In the genomic region with DNA sequence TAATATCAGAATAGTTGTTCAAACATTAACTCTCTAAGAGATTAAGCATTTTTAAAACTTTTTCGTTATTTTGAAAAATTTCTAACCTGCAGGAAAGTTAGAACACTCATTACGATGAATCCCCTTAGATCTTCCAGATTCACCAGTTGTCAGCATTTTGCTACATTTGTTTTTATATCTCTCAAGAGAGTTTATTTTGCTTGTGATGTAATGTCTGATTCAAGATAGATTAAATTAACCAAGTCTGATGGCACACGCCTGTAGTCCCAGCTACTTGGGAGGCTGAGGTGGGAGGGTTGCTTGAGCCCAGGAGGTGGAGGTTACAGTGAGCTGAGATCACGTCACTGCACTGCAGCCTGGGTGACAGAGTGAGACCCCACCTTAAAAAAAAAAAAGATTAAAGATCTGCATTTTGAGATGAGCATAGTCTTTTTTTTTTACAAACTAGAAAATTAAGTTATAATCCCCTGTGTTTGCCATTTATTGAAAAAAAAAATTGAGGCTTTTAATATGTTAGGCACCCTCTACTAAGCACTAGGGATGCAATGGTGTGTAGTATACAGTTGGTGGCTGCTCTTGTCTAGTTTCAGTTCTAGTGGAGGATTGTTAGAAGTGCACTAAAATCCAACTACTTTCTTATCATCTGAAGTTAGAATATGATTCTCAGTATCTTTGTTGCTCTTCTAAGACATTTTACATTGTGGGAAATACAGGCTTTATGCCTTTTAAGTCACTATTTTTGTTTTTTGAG, we compare ENCODE assay signal across 23 cellular contexts. TPM values are rescaled to one million over a fixed set of nuclear protein-coding genes. Genes with fewer than 3 reads are reported as not detected.
A peak's percentile ranks its signal among the peaks of the same experiment; 100 is the strongest.
DNase-seq lines count a peak whose midpoint lies in the region; ATAC-seq and TF ChIP-seq lines count a peak whose summit lies in the region.
"Had no signal": no experiment of that assay in that cellular context is flagged by ENCODE, and none has a peak within 500 bp of the region (broad histone marks: within the 10 kb centered on the region; RNA-seq: fewer than 3 reads in every experiment).

No MANE protein-coding gene starts in this region.

- H4K20me1 ChIP-seq in SK-N-SH (ENCODE audit: insufficient read depth), result peaks cover 100% of the 10 kb centered on the region

- H3K4me1 ChIP-seq in SK-N-SH (ENCODE audit: control insufficient read depth in 1 of 2, insufficient read depth in 2 of 2, low read depth in 1 of 2, low read length in 1 of 2) (no peaks in the 10 kb centered on the region), trophoblast cell (ENCODE audit: control insufficient read depth in 1 of 2, insufficient read depth in 2 of 2, low read length in 2 of 2) (no peaks in the 10 kb centered on the region)

- DNase-seq in SK-N-SH (no peak), M059J (ENCODE audit: low read depth) (peak; percentile 25), trophoblast cell (no peak), NCI-H446 (lab: John Stamatoyannopoulos, UW) (no peak), MV-4-11 (lab: John Stamatoyannopoulos, UW) (no peak), WERI-Rb-1 (no peak)
- DNase-seq in effector memory CD8-positive, alpha-beta T cell, result no peak
- DNase-seq: activated CD4-positive, alpha-beta T cell treated with anti-CD3 and anti-CD28 coated beads for 48 hours; activated naive CD4-positive, alpha-beta T cell treated with anti-CD3 and anti-CD28 coated beads, Interleukin-2, amount 50 U/mL, for 16 hours; COR-L47; DND-41; left cardiac atrium; mammary epithelial cell; MM.1S; NCI-H1436 treated with DMSO at 0.1 percent for 48 hours; NCI-H510A treated with DMSO at 0.1 percent for 48 hours; Peyer's patch had no signal

- no peak for TF ChIP-seq RAD21 in SK-N-SH (IDR thresholded peaks at IDR 0.05; ENCODE audit: low read length)

- H3K9ac ChIP-seq in SK-N-SH (no peak overlapping the region), trophoblast cell (ENCODE audit: low read length) (no peak overlapping the region)

- H3K14ac ChIP-seq in trophoblast cell (ENCODE audit: low read length), result no peak overlapping the region

- peak overlapping the region; percentile 52 for H3K4ac ChIP-seq in trophoblast cell (ENCODE audit: low read depth, low read length)

- WGBS in SK-N-SH (ENCODE audit: low lambda C conversion rate), result 82% methylated on average over 4 of the region's 4 CpGs
- WGBS in trophoblast cell (ENCODE audit: extremely low coverage, insufficient coverage, insufficient read length), result no CpG with 5 or more reads among the region's 4 CpGs

- no peaks in the 10 kb centered on the region for H3K27me3 ChIP-seq in SK-N-SH (ENCODE audit: insufficient read depth)
- no peaks in the 10 kb centered on the region for H3K27me3 ChIP-seq in trophoblast cell (ENCODE audit: insufficient read depth, low read length)
- no peaks in the 10 kb centered on the region for H3K27me3 ChIP-seq in WERI-Rb-1 (ENCODE audit: insufficient read depth, low read depth, severe bottlenecking)
- H3K27me3 ChIP-seq: Peyer's patch, SJSA1 had no signal

- H3K4me3 ChIP-seq in SK-N-SH (ENCODE audit: low read depth in 2 of 2, low read length in 1 of 2), result no peak overlapping the region
- no peak overlapping the region for H3K4me3 ChIP-seq in trophoblast cell (ENCODE audit: low read depth, low read length)
- no peak overlapping the region for H3K4me3 ChIP-seq in WERI-Rb-1 (ENCODE audit: low read depth, low read length)
- H3K4me3 ChIP-seq: Peyer's patch, SJSA1 had no signal

- POLR2A ChIA-PET in SK-N-SH (lab: Yijun Ruan, JAX), result no interaction called here

- CTCF ChIA-PET in SK-N-SH (lab: Yijun Ruan, JAX), result interaction anchor here (1.4 to 1.5 kb wide), 2 partner anchors 11 to 21 kb away, joined by 4 to 5 read pairs; no protein-coding TSS in a partner anchor

- H3K79me1 ChIP-seq in trophoblast cell (ENCODE audit: low read length), result no peaks in the 10 kb centered on the region

- H3K27ac ChIP-seq in SK-N-SH (ENCODE audit: low read depth in 2 of 2, low read length in 1 of 2) (no peak overlapping the region), trophoblast cell (ENCODE audit: low read depth, low read length) (no peak overlapping the region), WERI-Rb-1 (no peak overlapping the region)
- H3K27ac ChIP-seq: 22Rv1, Peyer's patch, SJSA1 had no signal

- no peak overlapping the region for H2AK5ac ChIP-seq in trophoblast cell (ENCODE audit: low read length)

- peaks cover 60 to 71% of the 10 kb centered on the region in 2 donors for H3K4me1 Mint-ChIP-seq in effector memory CD8-positive, alpha-beta T cell (ENCODE audit: low read depth in 2 of 2)

- H3K9me2 ChIP-seq in SK-N-SH, result no peaks in the 10 kb centered on the region

- H3K4me3 Mint-ChIP-seq in effector memory CD8-positive, alpha-beta T cell, result no peak overlapping the region
- H3K4me3 Mint-ChIP-seq: dendritic cell treated with granulocyte-macrophage colony-stimulating factor and Interleukin-4, amounts not matched to agents 40 ng/mL and 50 ng/mL, for 4 days; T-helper 1 cell treated with Interleukin-12 subunit alpha and Interleukin-12 subunit beta and Interleukin-4 antibody, amounts not matched to agents 30 μg/mL and 1 μg/mL, for 36 hours had no signal

- no peak overlapping the region for H2BK120ac ChIP-seq in trophoblast cell (ENCODE audit: insufficient read depth, low read length, poor library complexity)

- peaks cover 20% of the 10 kb centered on the region for H3K36me3 Mint-ChIP-seq in effector memory CD8-positive, alpha-beta T cell (ENCODE audit: insufficient read depth)

- TF ChIP-seq EP300 in SK-N-SH (IDR thresholded peaks at IDR 0.05; ENCODE audit: borderline replicate concordance in 1 of 2, low read depth in 1 of 2, low read length in 1 of 2), result no peak

- peaks cover 7% of the 10 kb centered on the region for H3F3A ChIP-seq in SK-N-SH (replicated peaks; ENCODE audit: insufficient read depth)

- H3K27ac Mint-ChIP-seq in effector memory CD8-positive, alpha-beta T cell, result peak overlapping the region; percentile 15 to 90
- H3K27ac Mint-ChIP-seq: dendritic cell treated with granulocyte-macrophage colony-stimulating factor and Interleukin-4, amounts not matched to agents 40 ng/mL and 50 ng/mL, for 4 days; IgD-negative memory B cell; T-helper 1 cell treated with Interleukin-12 subunit alpha and Interleukin-12 subunit beta and Interleukin-4 antibody, amounts not matched to agents 30 μg/mL and 1 μg/mL, for 36 hours had no signal

- H3K36me3 ChIP-seq in SK-N-SH (replicated peaks in 1 of 2; ENCODE audit: control insufficient read depth in 1 of 2, insufficient read depth in 2 of 2, low read length in 1 of 2), result peaks cover 0 to 1% of the 10 kb centered on the region in 2 experiments
- peaks cover 0 to 3% of the 10 kb centered on the region in 2 experiments for H3K36me3 ChIP-seq in trophoblast cell (ENCODE audit: control insufficient read depth in 1 of 2, insufficient read depth in 2 of 2, low read length in 2 of 2)
- peaks cover 9% of the 10 kb centered on the region for H3K36me3 ChIP-seq in WERI-Rb-1

- no peaks in the 10 kb centered on the region for H3K9me3 Mint-ChIP-seq in effector memory CD8-positive, alpha-beta T cell
- H3K9me3 Mint-ChIP-seq: dendritic cell treated with granulocyte-macrophage colony-stimulating factor and Interleukin-4, amounts not matched to agents 40 ng/mL and 50 ng/mL, for 4 days; IgD-negative memory B cell; T-helper 1 cell treated with Interleukin-12 subunit alpha and Interleukin-12 subunit beta and Interleukin-4 antibody, amounts not matched to agents 30 μg/mL and 1 μg/mL, for 36 hours had no signal

- H2BK12ac ChIP-seq in trophoblast cell (ENCODE audit: low read length), result no peak overlapping the region

- H3K9me3 ChIP-seq in SK-N-SH, result no peaks in the 10 kb centered on the region
- H3K9me3 ChIP-seq in trophoblast cell (ENCODE audit: insufficient read depth, low read depth, low read length), result no peaks in the 10 kb centered on the region
- H3K9me3 ChIP-seq in WERI-Rb-1 (ENCODE audit: severe bottlenecking), result no peaks in the 10 kb centered on the region
- H3K9me3 ChIP-seq: Peyer's patch, SJSA1 had no signal

- H3K27me3 Mint-ChIP-seq in effector memory CD8-positive, alpha-beta T cell, result no peaks in the 10 kb centered on the region
- H3K27me3 Mint-ChIP-seq: dendritic cell treated with granulocyte-macrophage colony-stimulating factor and Interleukin-4, amounts not matched to agents 40 ng/mL and 50 ng/mL, for 4 days; IgD-negative memory B cell had no signal

- H4K91ac ChIP-seq in trophoblast cell (ENCODE audit: low read depth, low read length), result no peak overlapping the region

- no peak overlapping the region for H2BK5ac ChIP-seq in trophoblast cell (ENCODE audit: low read depth, low read length, poor library complexity)

- no peak overlapping the region for H4K12ac ChIP-seq in trophoblast cell (ENCODE audit: low read depth, low read length)

- no peak for TF ChIP-seq CTCF in SK-N-SH (IDR thresholded peaks at IDR 0.05)
- no peak for TF ChIP-seq CTCF in WERI-Rb-1 (IDR thresholded peaks at IDR 0.05; ENCODE audit: low read depth, low read length)

- peaks cover 100% of the 10 kb centered on the region for H3K79me2 ChIP-seq in SK-N-SH (ENCODE audit: insufficient read depth)
- peaks cover 16% of the 10 kb centered on the region for H3K79me2 ChIP-seq in trophoblast cell (ENCODE audit: control insufficient read depth, insufficient read depth, low read length, poor library complexity)

- peak; percentile 49; the same call in 1 of the 3 replicates for ATAC-seq in SK-N-SH treated with all-trans-retinoic acid at 6 μM for 48 hours
- ATAC-seq in effector memory CD8-positive, alpha-beta T cell (replicated peaks), result peak; percentile 39
- ATAC-seq: left cardiac atrium had no signal

- no peak overlapping the region for H4K8ac ChIP-seq in trophoblast cell (ENCODE audit: low read depth, low read length)

- H2AFZ ChIP-seq in SK-N-SH (ENCODE audit: low read depth) (no peak overlapping the region), trophoblast cell (ENCODE audit: insufficient read depth, low read length, poor library complexity) (no peak overlapping the region)

- H3K4me2 ChIP-seq in SK-N-SH (no peak overlapping the region), trophoblast cell (ENCODE audit: low read length) (no peak overlapping the region)

- H3K23ac ChIP-seq in trophoblast cell (ENCODE audit: low read length), result no peak overlapping the region

- no peak overlapping the region for H3K18ac ChIP-seq in trophoblast cell (ENCODE audit: low read length)

TF ChIP-seq in SK-N-SH, 30 proteins besides CTCF, POLR2A, EP300 and RAD21 (continues in another document):
- TF ChIP-seq RCOR1 (IDR thresholded peaks at IDR 0.05; ENCODE audit: low read length), result no peak
- no peak for TF ChIP-seq NFIC (IDR thresholded peaks at IDR 0.05; ENCODE audit: borderline replicate concordance)
- TF ChIP-seq, protein P1, sequence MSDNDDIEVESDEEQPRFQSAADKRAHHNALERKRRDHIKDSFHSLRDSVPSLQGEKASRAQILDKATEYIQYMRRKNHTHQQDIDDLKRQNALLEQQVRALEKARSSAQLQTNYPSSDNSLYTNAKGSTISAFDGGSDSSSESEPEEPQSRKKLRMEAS (IDR thresholded peaks at IDR 0.05; ENCODE audit: low read depth), result no peak
- no peak for TF ChIP-seq SIN3A (IDR thresholded peaks at IDR 0.05; ENCODE audit: borderline replicate concordance, low read depth, low read length)
- no peak for TF ChIP-seq MEF2A (IDR thresholded peaks at IDR 0.05; ENCODE audit: borderline replicate concordance, low read depth)

RNA-seq across cellular contexts. Expression of gene RAB10, which starts 20.9 kb away (rescaled TPM):
- polyA plus RNA-seq in SK-N-SH (2012; rRNA removed), result 47.5 and 57.5 TPM in 2 replicates
- polyA plus RNA-seq in SK-N-SH (2012; cell fraction: cytosol; rRNA removed), result 67.5 and 114 TPM in 2 replicates
- 40.9 and 56.5 TPM in 2 replicates for polyA plus RNA-seq in SK-N-SH (2012; cell fraction: nucleus; rRNA removed)
- total RNA-seq in M059J (2014; rRNA removed; shearing (Covaris generic)), result 71.0 and 115 TPM in 2 replicates
- polyA plus RNA-seq in trophoblast cell (2013), result 138 and 141 TPM in 2 replicates
